In the genomic region with DNA sequence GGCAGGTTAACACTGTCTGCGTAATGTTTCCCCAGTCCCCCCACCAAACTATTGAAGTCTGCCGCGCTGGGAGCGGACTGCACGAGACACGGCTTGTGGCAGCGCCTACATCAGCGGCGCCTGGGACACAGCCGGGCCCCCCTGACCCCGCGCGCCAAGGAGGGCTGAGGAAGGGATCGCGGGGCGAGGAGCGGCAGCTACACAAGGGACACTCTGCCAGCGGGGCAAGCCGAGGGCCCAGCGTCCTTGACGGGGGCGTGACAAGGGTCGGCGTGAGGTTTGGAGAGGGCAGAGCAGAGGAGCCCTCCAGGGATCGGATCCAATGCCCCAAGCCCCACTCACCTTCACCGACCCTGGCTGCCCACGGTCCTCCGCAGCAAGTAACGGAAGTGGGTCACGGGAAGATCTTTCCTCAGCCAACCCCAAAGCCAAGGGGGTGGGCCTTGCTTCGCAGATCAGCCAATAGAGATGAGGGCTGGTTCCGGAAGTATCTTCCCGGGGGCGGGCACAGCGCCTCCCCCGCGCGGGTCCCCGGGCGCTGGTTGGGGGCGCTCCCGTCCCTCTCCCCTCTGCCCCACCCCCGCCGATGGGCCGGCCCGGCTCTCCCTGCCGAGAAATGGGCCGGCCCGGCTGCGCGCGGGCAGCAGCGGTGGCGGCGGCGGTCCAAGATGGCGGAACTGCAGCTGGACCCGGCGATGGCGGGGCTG, we compare ENCODE assay signal across 1 cellular context.
TF ChIP-seq lines count a peak whose summit lies in the region.

A gene (minus strand): TSS at position 387 of the 707 bp plus-strand sequence. CDS start 4,319 bp downstream, outside the sequence.
A gene with protein sequence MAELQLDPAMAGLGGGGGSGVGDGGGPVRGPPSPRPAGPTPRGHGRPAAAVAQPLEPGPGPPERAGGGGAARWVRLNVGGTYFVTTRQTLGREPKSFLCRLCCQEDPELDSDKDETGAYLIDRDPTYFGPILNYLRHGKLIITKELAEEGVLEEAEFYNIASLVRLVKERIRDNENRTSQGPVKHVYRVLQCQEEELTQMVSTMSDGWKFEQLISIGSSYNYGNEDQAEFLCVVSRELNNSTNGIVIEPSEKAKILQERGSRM (plus strand): TSS at position 643 of the 707 bp plus-strand sequence. CDS start 26 bp downstream, at position 669.

TF ChIP-seq in WTC11, 78 proteins besides CTCF, POLR2A, EP300 and RAD21 (continued from another document):
- TF ChIP-seq, protein P1, sequence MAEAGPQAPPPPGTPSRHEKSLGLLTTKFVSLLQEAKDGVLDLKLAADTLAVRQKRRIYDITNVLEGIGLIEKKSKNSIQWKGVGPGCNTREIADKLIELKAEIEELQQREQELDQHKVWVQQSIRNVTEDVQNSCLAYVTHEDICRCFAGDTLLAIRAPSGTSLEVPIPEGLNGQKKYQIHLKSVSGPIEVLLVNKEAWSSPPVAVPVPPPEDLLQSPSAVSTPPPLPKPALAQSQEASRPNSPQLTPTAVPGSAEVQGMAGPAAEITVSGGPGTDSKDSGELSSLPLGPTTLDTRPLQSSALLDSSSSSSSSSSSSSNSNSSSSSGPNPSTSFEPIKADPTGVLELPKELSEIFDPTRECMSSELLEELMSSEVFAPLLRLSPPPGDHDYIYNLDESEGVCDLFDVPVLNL (CRISPR knock-in tag; IDR thresholded peaks at IDR 0.05; ENCODE audit: borderline replicate concordance, low read depth) = no peak; the same call in 1 of the 2 replicates
- no peak for TF ChIP-seq JAZF1 (CRISPR knock-in tag; IDR thresholded peaks at IDR 0.05)
- TF ChIP-seq SMAD4 (CRISPR knock-in tag; IDR thresholded peaks at IDR 0.05) = no peak
- TF ChIP-seq CREB1 (CRISPR knock-in tag; IDR thresholded peaks at IDR 0.05) = 0 out of 2 replicates have a peak, but pooled peaks have one; percentile 31
- TF ChIP-seq ATF1 (CRISPR knock-in tag; IDR thresholded peaks at IDR 0.05) = no peak
- peak; percentile 84; the same call in 1 of the 2 replicates for TF ChIP-seq FOXP1 (CRISPR knock-in tag; IDR thresholded peaks at IDR 0.05; ENCODE audit: borderline replicate concordance)
- TF ChIP-seq TEAD1 (CRISPR knock-in tag; IDR thresholded peaks at IDR 0.05) = peak; percentile 78; the same call in 1 of the 2 replicates
- TF ChIP-seq, protein P2, sequence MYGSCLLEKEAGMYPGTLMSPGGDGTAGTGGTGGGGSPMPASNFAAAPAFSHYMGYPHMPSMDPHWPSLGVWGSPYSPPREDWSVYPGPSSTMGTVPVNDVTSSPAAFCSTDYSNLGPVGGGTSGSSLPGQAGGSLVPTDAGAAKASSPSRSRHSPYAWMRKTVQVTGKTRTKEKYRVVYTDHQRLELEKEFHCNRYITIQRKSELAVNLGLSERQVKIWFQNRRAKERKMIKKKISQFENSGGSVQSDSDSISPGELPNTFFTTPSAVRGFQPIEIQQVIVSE (CRISPR knock-in tag; IDR thresholded peaks at IDR 0.05; ENCODE audit: borderline replicate concordance) = no peak
- TF ChIP-seq NFATC4 (CRISPR knock-in tag; IDR thresholded peaks at IDR 0.05) = no peak
- TF ChIP-seq, protein P3, sequence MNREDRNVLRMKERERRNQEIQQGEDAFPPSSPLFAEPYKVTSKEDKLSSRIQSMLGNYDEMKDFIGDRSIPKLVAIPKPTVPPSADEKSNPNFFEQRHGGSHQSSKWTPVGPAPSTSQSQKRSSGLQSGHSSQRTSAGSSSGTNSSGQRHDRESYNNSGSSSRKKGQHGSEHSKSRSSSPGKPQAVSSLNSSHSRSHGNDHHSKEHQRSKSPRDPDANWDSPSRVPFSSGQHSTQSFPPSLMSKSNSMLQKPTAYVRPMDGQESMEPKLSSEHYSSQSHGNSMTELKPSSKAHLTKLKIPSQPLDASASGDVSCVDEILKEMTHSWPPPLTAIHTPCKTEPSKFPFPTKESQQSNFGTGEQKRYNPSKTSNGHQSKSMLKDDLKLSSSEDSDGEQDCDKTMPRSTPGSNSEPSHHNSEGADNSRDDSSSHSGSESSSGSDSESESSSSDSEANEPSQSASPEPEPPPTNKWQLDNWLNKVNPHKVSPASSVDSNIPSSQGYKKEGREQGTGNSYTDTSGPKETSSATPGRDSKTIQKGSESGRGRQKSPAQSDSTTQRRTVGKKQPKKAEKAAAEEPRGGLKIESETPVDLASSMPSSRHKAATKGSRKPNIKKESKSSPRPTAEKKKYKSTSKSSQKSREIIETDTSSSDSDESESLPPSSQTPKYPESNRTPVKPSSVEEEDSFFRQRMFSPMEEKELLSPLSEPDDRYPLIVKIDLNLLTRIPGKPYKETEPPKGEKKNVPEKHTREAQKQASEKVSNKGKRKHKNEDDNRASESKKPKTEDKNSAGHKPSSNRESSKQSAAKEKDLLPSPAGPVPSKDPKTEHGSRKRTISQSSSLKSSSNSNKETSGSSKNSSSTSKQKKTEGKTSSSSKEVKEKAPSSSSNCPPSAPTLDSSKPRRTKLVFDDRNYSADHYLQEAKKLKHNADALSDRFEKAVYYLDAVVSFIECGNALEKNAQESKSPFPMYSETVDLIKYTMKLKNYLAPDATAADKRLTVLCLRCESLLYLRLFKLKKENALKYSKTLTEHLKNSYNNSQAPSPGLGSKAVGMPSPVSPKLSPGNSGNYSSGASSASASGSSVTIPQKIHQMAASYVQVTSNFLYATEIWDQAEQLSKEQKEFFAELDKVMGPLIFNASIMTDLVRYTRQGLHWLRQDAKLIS (CRISPR knock-in tag; IDR thresholded peaks at IDR 0.05; ENCODE audit: borderline replicate concordance) = peak; percentile 77; the same call in 1 of the 2 replicates
- TF ChIP-seq ZNF396 (CRISPR knock-in tag; IDR thresholded peaks at IDR 0.05; ENCODE audit: borderline replicate concordance) = no peak
- TF ChIP-seq MYBL2 (CRISPR knock-in tag; IDR thresholded peaks at IDR 0.05) = no peak; the same call in 1 of the 2 replicates
- TF ChIP-seq, protein P4, sequence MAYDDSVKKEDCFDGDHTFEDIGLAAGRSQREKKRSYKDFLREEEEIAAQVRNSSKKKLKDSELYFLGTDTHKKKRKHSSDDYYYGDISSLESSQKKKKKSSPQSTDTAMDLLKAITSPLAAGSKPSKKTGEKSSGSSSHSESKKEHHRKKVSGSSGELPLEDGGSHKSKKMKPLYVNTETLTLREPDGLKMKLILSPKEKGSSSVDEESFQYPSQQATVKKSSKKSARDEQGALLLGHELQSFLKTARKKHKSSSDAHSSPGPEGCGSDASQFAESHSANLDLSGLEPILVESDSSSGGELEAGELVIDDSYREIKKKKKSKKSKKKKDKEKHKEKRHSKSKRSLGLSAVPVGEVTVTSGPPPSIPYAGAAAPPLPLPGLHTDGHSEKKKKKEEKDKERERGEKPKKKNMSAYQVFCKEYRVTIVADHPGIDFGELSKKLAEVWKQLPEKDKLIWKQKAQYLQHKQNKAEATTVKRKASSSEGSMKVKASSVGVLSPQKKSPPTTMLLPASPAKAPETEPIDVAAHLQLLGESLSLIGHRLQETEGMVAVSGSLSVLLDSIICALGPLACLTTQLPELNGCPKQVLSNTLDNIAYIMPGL (CRISPR knock-in tag; IDR thresholded peaks at IDR 0.05) = peak; percentile 76; the same call in 1 of the 2 replicates
- TF ChIP-seq, protein P5, sequence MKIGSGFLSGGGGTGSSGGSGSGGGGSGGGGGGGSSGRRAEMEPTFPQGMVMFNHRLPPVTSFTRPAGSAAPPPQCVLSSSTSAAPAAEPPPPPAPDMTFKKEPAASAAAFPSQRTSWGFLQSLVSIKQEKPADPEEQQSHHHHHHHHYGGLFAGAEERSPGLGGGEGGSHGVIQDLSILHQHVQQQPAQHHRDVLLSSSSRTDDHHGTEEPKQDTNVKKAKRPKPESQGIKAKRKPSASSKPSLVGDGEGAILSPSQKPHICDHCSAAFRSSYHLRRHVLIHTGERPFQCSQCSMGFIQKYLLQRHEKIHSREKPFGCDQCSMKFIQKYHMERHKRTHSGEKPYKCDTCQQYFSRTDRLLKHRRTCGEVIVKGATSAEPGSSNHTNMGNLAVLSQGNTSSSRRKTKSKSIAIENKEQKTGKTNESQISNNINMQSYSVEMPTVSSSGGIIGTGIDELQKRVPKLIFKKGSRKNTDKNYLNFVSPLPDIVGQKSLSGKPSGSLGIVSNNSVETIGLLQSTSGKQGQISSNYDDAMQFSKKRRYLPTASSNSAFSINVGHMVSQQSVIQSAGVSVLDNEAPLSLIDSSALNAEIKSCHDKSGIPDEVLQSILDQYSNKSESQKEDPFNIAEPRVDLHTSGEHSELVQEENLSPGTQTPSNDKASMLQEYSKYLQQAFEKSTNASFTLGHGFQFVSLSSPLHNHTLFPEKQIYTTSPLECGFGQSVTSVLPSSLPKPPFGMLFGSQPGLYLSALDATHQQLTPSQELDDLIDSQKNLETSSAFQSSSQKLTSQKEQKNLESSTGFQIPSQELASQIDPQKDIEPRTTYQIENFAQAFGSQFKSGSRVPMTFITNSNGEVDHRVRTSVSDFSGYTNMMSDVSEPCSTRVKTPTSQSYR (CRISPR knock-in tag; IDR thresholded peaks at IDR 0.05) = peak; percentile 86; the same call in 1 of the 2 replicates
- no peak for TF ChIP-seq ELF4 (CRISPR knock-in tag; IDR thresholded peaks at IDR 0.05; ENCODE audit: low read depth)
- no peak for TF ChIP-seq RELA (CRISPR knock-in tag; IDR thresholded peaks at IDR 0.05; ENCODE audit: borderline replicate concordance)
